19 cellular contexts compared by ENCODE assay signal in the genomic region with DNA sequence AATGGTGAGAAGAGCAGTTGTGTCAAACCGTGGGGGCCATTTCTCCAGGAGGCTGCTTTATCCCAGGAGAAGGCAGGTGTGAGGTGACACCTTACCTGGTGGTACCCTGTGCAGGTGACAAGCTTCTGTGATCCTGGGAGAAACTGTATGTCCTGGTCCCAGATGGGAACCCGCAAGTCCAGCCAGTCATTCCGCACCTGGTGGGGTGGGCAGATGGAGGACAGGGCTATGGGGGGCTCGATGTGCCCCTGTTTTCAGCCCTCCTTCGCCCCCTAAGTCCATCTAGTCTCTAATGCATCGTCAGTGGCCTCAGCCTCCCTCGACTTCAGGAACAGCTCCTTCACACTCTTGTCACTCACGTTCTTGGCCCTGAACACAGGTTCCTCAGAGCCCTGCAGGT. TPM values are rescaled to one million over a fixed set of nuclear protein-coding genes. Genes with fewer than 3 reads are reported as not detected.
A peak's percentile ranks its signal among the peaks of the same experiment; 100 is the strongest.
DNase-seq lines count a peak whose midpoint lies in the region; TF ChIP-seq lines count a peak whose summit lies in the region.
"Had no signal": no experiment of that assay in that cellular context is flagged by ENCODE, and none has a peak within 500 bp of the region (broad histone marks: within the 10 kb centered on the region; RNA-seq: fewer than 3 reads in every experiment).

No MANE protein-coding gene starts in this region.

- peaks cover 21% of the 10 kb centered on the region for H3K79me2 ChIP-seq in mesendoderm (ENCODE audit: control insufficient read depth, insufficient read depth, low read length)

- H4K5ac ChIP-seq in mesendoderm (ENCODE audit: low read length) = no peak overlapping the region

- peaks cover 23 to 66% (median 44%) of the 10 kb centered on the region in 4 donors for H3K4me1 Mint-ChIP-seq in CD4-positive, alpha-beta memory T cell
- peaks cover 34% of the 10 kb centered on the region for H3K4me1 Mint-ChIP-seq in activated T-helper 2 cell treated with anti-CD3 and anti-CD28 coated beads, Interferon-gamma antibody, Interleukin-2, Interleukin-4, amounts not matched to agents 10 μg/mL and 5 μg/mL and 100 μg/mL, durations not matched to agents 14 hours and 24 hours and 36 hours (ENCODE audit: low read depth)
- peaks cover 36% of the 10 kb centered on the region for H3K4me1 Mint-ChIP-seq in neural crest cell

- no peak overlapping the region for H2BK5ac ChIP-seq in mesendoderm (ENCODE audit: low read length)
- no peak overlapping the region for H2BK5ac ChIP-seq in mesenchymal stem cell (ENCODE audit: low read depth, low read length, poor library complexity, severe bottlenecking)

- peaks cover 36 to 59% (median 55%) of the 10 kb centered on the region in 11 experiments for H3K36me3 ChIP-seq in BLaER1 treated with 17β-estradiol and CSF1 and Interleukin-3, amounts not matched to agents 10 nM and 100 nM
- peaks cover 24% of the 10 kb centered on the region for H3K36me3 ChIP-seq in CD4-positive, alpha-beta memory T cell (ENCODE audit: insufficient read depth, low read length)
- peaks cover 8% of the 10 kb centered on the region for H3K36me3 ChIP-seq in mesendoderm (ENCODE audit: control insufficient read depth, insufficient read depth, low read length)
- H3K36me3 ChIP-seq in adrenal gland (replicated peaks in 1 of 2) = peaks cover 0 to 36% of the 10 kb centered on the region in 2 donors
- H3K36me3 ChIP-seq in mesenchymal stem cell (ENCODE audit: control insufficient read depth in 1 of 2, insufficient read depth in 2 of 2, low read depth in 1 of 2, low read length in 2 of 2) = peaks cover 34 to 36% of the 10 kb centered on the region in 2 experiments

- H4K8ac ChIP-seq in mesendoderm (ENCODE audit: low read depth, low read length) (no peak overlapping the region), mesenchymal stem cell (ENCODE audit: low read length) (no peak overlapping the region)

- no peak for DNase-seq in CD4-positive, alpha-beta memory T cell
- DNase-seq in activated T-helper 2 cell treated with anti-CD3 and anti-CD28 coated beads, Interferon-gamma antibody, Interleukin-2, Interleukin-4, amounts not matched to agents 10 μg/mL and 5 μg/mL and 100 μg/mL, durations not matched to agents 14 hours and 24 hours and 36 hours (ENCODE audit: low spot score) = no peak
- no peak for DNase-seq in neural crest cell (ENCODE audit: low read depth, low spot score)
- DNase-seq in mesendoderm = no peak
- DNase-seq in adrenal gland = no peak
- DNase-seq in mesenchymal stem cell = no peak
- DNase-seq: BE2C, GOT3, NCI-H1048, NCI-H1436 treated with DMSO at 0.1 percent for 48 hours, NCI-H2029 treated with DMSO at 0.1 percent for 48 hours, NCI-H2171 treated with DMSO at 0.1 percent for 48 hours, NCI-H510A, NCI-H82 had no signal

- H3K27ac ChIP-seq in BLaER1 treated with 17β-estradiol and CSF1 and Interleukin-3, amounts not matched to agents 10 nM and 100 nM = no peak overlapping the region
- H3K27ac ChIP-seq in CD4-positive, alpha-beta memory T cell (ENCODE audit: low read depth, low read length) = no peak overlapping the region
- H3K27ac ChIP-seq in mesendoderm (ENCODE audit: low read depth, low read length) = no peak overlapping the region
- no peak overlapping the region for H3K27ac ChIP-seq in adrenal gland
- no peak overlapping the region for H3K27ac ChIP-seq in mesenchymal stem cell (ENCODE audit: low read length, poor library complexity, severe bottlenecking)
- H3K27ac ChIP-seq: SK-N-MC had no signal

- H2AK5ac ChIP-seq in mesendoderm (ENCODE audit: low read length) = no peak overlapping the region
- H2AK5ac ChIP-seq in mesenchymal stem cell (ENCODE audit: low read length, severe bottlenecking) = no peak overlapping the region

- CTCF ChIA-PET in CD4-positive, alpha-beta memory T cell (lab: Charles Lee; ENCODE audit: partially characterized antibody) = no interaction called here

- no CpG with 5 or more reads among the region's 8 CpGs for WGBS in mesendoderm (ENCODE audit: extremely low coverage, insufficient coverage, low lambda C conversion rate)
- 79 to 83% (median 80%) methylated on average over 3 to 8 of the region's 8 CpGs for WGBS in adrenal gland, 4 donors
- WGBS in mesenchymal stem cell = 91% methylated on average over 8 of the region's 8 CpGs

- no peak for TF ChIP-seq POLR2A in adrenal gland (IDR thresholded peaks at IDR 0.05)

- H3K27me3 Mint-ChIP-seq in CD4-positive, alpha-beta memory T cell = no peaks in the 10 kb centered on the region
- no peaks in the 10 kb centered on the region for H3K27me3 Mint-ChIP-seq in activated T-helper 2 cell treated with anti-CD3 and anti-CD28 coated beads, Interferon-gamma antibody, Interleukin-2, Interleukin-4, amounts not matched to agents 10 μg/mL and 5 μg/mL and 100 μg/mL, durations not matched to agents 14 hours and 24 hours and 36 hours (ENCODE audit: low read depth)
- H3K27me3 Mint-ChIP-seq in neural crest cell (ENCODE audit: low read depth) = peaks cover 5% of the 10 kb centered on the region

- no peak overlapping the region for H2BK12ac ChIP-seq in mesenchymal stem cell (ENCODE audit: low read length in 2 of 2)

- H3K4me2 ChIP-seq in BLaER1 treated with 17β-estradiol and CSF1 and Interleukin-3, amounts not matched to agents 10 nM and 100 nM = no peak overlapping the region
- no peak overlapping the region for H3K4me2 ChIP-seq in mesendoderm (ENCODE audit: low read length)
- no peak overlapping the region for H3K4me2 ChIP-seq in mesenchymal stem cell (ENCODE audit: low read length, poor library complexity, severe bottlenecking)

- H2BK120ac ChIP-seq in mesendoderm (ENCODE audit: low read depth, low read length) = no peak overlapping the region
- H2BK120ac ChIP-seq in mesenchymal stem cell (ENCODE audit: low read depth, low read length) = no peak overlapping the region

- no peak overlapping the region for H3K14ac ChIP-seq in mesenchymal stem cell (ENCODE audit: low read length in 2 of 2)

- peaks cover 15 to 56% of the 10 kb centered on the region in 2 donors for H3K36me3 Mint-ChIP-seq in CD4-positive, alpha-beta memory T cell
- H3K36me3 Mint-ChIP-seq in activated T-helper 2 cell treated with anti-CD3 and anti-CD28 coated beads, Interferon-gamma antibody, Interleukin-2, Interleukin-4, amounts not matched to agents 10 μg/mL and 5 μg/mL and 100 μg/mL, durations not matched to agents 14 hours and 24 hours and 36 hours (ENCODE audit: low read depth) = peaks cover 54% of the 10 kb centered on the region
- H3K36me3 Mint-ChIP-seq in neural crest cell (ENCODE audit: low read depth) = no peaks in the 10 kb centered on the region

- H3K79me1 ChIP-seq in mesendoderm (ENCODE audit: low read length) (peaks cover 15% of the 10 kb centered on the region), mesenchymal stem cell (replicated peaks; ENCODE audit: low read length, poor library complexity, severe bottlenecking) (peaks cover 26% of the 10 kb centered on the region)

- H3K27ac Mint-ChIP-seq in CD4-positive, alpha-beta memory T cell = peak overlapping the region in 4 of 7 donors; percentile 17 to 79 (median 38)
- H3K27ac Mint-ChIP-seq in activated T-helper 2 cell treated with anti-CD3 and anti-CD28 coated beads, Interferon-gamma antibody, Interleukin-2, Interleukin-4, amounts not matched to agents 10 μg/mL and 5 μg/mL and 100 μg/mL, durations not matched to agents 14 hours and 24 hours and 36 hours = peak overlapping the region; percentile 24
- H3K27ac Mint-ChIP-seq in neural crest cell (ENCODE audit: unreplicated experiment) = no peak overlapping the region

- peaks cover 0 to 64% (median 33%) of the 10 kb centered on the region in 11 experiments; a peak in 17 of 22 replicates for H4K20me1 ChIP-seq in BLaER1 treated with 17β-estradiol and CSF1 and Interleukin-3, amounts not matched to agents 10 nM and 100 nM

- H3K4me1 ChIP-seq in BLaER1 treated with 17β-estradiol and CSF1 and Interleukin-3, amounts not matched to agents 10 nM and 100 nM = peaks cover 33 to 53% (median 43%) of the 10 kb centered on the region in 10 experiments
- H3K4me1 ChIP-seq in CD4-positive, alpha-beta memory T cell (ENCODE audit: insufficient read depth, low read length) = peaks cover 39% of the 10 kb centered on the region
- no peaks in the 10 kb centered on the region for H3K4me1 ChIP-seq in mesendoderm (ENCODE audit: control insufficient read depth, low read depth, low read length)
- H3K4me1 ChIP-seq in adrenal gland (replicated peaks in 1 of 2) = peaks cover 17 to 30% of the 10 kb centered on the region in 2 donors
- H3K4me1 ChIP-seq in mesenchymal stem cell (ENCODE audit: control insufficient read depth, insufficient read depth, low read depth, low read length) = peaks cover 16% of the 10 kb centered on the region
- H3K4me1 ChIP-seq: BE2C had no signal

- H3K56ac ChIP-seq in mesendoderm (ENCODE audit: low read length) = no peak overlapping the region

- H3K9me3 Mint-ChIP-seq in CD4-positive, alpha-beta memory T cell = peaks cover 0 to 2% (median 0%) of the 10 kb centered on the region in 8 donors
- no peaks in the 10 kb centered on the region for H3K9me3 Mint-ChIP-seq in activated T-helper 2 cell treated with anti-CD3 and anti-CD28 coated beads, Interferon-gamma antibody, Interleukin-2, Interleukin-4, amounts not matched to agents 10 μg/mL and 5 μg/mL and 100 μg/mL, durations not matched to agents 14 hours and 24 hours and 36 hours
- no peaks in the 10 kb centered on the region for H3K9me3 Mint-ChIP-seq in neural crest cell

- intact Hi-C loops in CD4-positive, alpha-beta memory T cell (cut with micrococcal nuclease) = no loop called here
- intact Hi-C loops in activated T-helper 2 cell treated with anti-CD3 and anti-CD28 coated beads, Interferon-gamma antibody, Interleukin-2, Interleukin-4, amounts not matched to agents 10 μg/mL and 5 μg/mL and 100 μg/mL, durations not matched to agents 14 hours and 24 hours and 36 hours (cut with micrococcal nuclease) = no loop called here
- intact Hi-C loops in adrenal gland (cut with DNase I) = no loop called here

- POLR2A ChIA-PET in CD4-positive, alpha-beta memory T cell (lab: Charles Lee; ENCODE audit: partially characterized antibody) = interaction anchor here (0.8 to 13.8 kb wide), 5 partner anchors 9 to 244 kb away, joined by 3 to 801 read pairs (median 3); partner anchors contain the start of genes NXF1, TMEM179B, TMEM223 and TUT1

- no peaks in the 10 kb centered on the region for H3K9me3 ChIP-seq in BLaER1 treated with 17β-estradiol and CSF1 and Interleukin-3, amounts not matched to agents 10 nM and 100 nM (replicated peaks in 1 of 11)
- H3K9me3 ChIP-seq in CD4-positive, alpha-beta memory T cell (ENCODE audit: control insufficient read depth in 1 of 2, low read length in 2 of 2) = no peaks in the 10 kb centered on the region
- H3K9me3 ChIP-seq in adrenal gland (replicated peaks in 1 of 3) (no peaks in the 10 kb centered on the region), mesenchymal stem cell (ENCODE audit: control insufficient read depth, low read length) (no peaks in the 10 kb centered on the region)
- H3K9me3 ChIP-seq: BE2C had no signal

- H2BK15ac ChIP-seq in mesendoderm (replicated peaks; ENCODE audit: low read depth) (no peak overlapping the region), mesenchymal stem cell (ENCODE audit: low read depth, poor library complexity, severe bottlenecking) (no peak overlapping the region)

- no peak overlapping the region for H2AFZ ChIP-seq in mesenchymal stem cell (ENCODE audit: low read depth, low read length)

- H3K4ac ChIP-seq in mesendoderm (ENCODE audit: low read depth, low read length) (no peak overlapping the region), mesenchymal stem cell (ENCODE audit: low read depth in 1 of 2, low read length in 2 of 2) (no peak overlapping the region)

- no peak overlapping the region for H3K18ac ChIP-seq in mesendoderm (ENCODE audit: low read length)
- H3K18ac ChIP-seq in mesenchymal stem cell (ENCODE audit: low read depth in 1 of 2, low read length in 2 of 2) = no peak overlapping the region

- peak overlapping the region in 6 of 11 experiments; percentile 42 to 97 (median 58); a peak in 10 of 22 replicates for H3K9ac ChIP-seq in BLaER1 treated with 17β-estradiol and CSF1 and Interleukin-3, amounts not matched to agents 10 nM and 100 nM
- H3K9ac ChIP-seq in mesendoderm (ENCODE audit: low read length) (no peak overlapping the region), mesenchymal stem cell (ENCODE audit: low read length) (no peak overlapping the region)

- H3K4me3 ChIP-seq in BLaER1 treated with 17β-estradiol and CSF1 and Interleukin-3, amounts not matched to agents 10 nM and 100 nM = no peak overlapping the region
- no peak overlapping the region for H3K4me3 ChIP-seq in CD4-positive, alpha-beta memory T cell (ENCODE audit: low read length in 2 of 2)
- H3K4me3 ChIP-seq in mesendoderm (ENCODE audit: low read length) (no peak overlapping the region), adrenal gland (no peak overlapping the region), mesenchymal stem cell (ENCODE audit: insufficient read depth in 1 of 2, low read depth in 1 of 2, low read length in 2 of 2) (no peak overlapping the region)
- H3K4me3 ChIP-seq: SK-N-MC had no signal

- peak overlapping the region in 1 of 8 donors; percentile 32 for H3K4me3 Mint-ChIP-seq in CD4-positive, alpha-beta memory T cell
- H3K4me3 Mint-ChIP-seq in activated T-helper 2 cell treated with anti-CD3 and anti-CD28 coated beads, Interferon-gamma antibody, Interleukin-2, Interleukin-4, amounts not matched to agents 10 μg/mL and 5 μg/mL and 100 μg/mL, durations not matched to agents 14 hours and 24 hours and 36 hours (ENCODE audit: low read depth) = no peak overlapping the region
- peak overlapping the region; percentile 79 for H3K4me3 Mint-ChIP-seq in neural crest cell

- TF ChIP-seq CTCF in neural crest cell (conservative IDR thresholded peaks at IDR 0.05) = no peak
- TF ChIP-seq CTCF in adrenal gland (IDR thresholded peaks at IDR 0.05) = no peak

- no peaks in the 10 kb centered on the region for H3K27me3 ChIP-seq in BLaER1 treated with 17β-estradiol and CSF1 and Interleukin-3, amounts not matched to agents 10 nM and 100 nM
- no peaks in the 10 kb centered on the region for H3K27me3 ChIP-seq in CD4-positive, alpha-beta memory T cell (ENCODE audit: insufficient read depth, low read length)
- H3K27me3 ChIP-seq in mesendoderm (ENCODE audit: insufficient read depth, low read length, poor library complexity) = no peaks in the 10 kb centered on the region
- H3K27me3 ChIP-seq in adrenal gland = no peaks in the 10 kb centered on the region
- H3K27me3 ChIP-seq in mesenchymal stem cell (ENCODE audit: control insufficient read depth in 1 of 2, insufficient read depth in 1 of 2, low read length in 2 of 2) = no peaks in the 10 kb centered on the region
- H3K27me3 ChIP-seq: BE2C had no signal

- no peak overlapping the region for H4K91ac ChIP-seq in mesenchymal stem cell (ENCODE audit: low read length)

- H3K23ac ChIP-seq in mesendoderm (ENCODE audit: low read length) (no peak overlapping the region), mesenchymal stem cell (ENCODE audit: low read length in 2 of 2) (no peak overlapping the region)

RNA-seq across cellular contexts. Expression of gene TEX54, which starts 2.7 kb away (rescaled TPM):
- not detected for total RNA-seq in CD4-positive, alpha-beta memory T cell
- polyA plus RNA-seq in CD4-positive, alpha-beta memory T cell = 1 to 10 TPM; 1.3 to 1.9 TPM
- total RNA-seq in activated T-helper 2 cell treated with anti-CD3 and anti-CD28 coated beads, Interferon-gamma antibody, Interleukin-2, Interleukin-4, amounts not matched to agents 10 μg/mL and 5 μg/mL and 100 μg/mL, durations not matched to agents 14 hours and 24 hours and 36 hours = 1.2 TPM in 1 of 2 replicates, not detected in the other
- total RNA-seq in neural crest cell = not detected in 2 replicates
- polyA plus RNA-seq in mesendoderm (2013, experiment 1 of 2) = not detected
- not detected for polyA plus RNA-seq in mesendoderm (2013, experiment 2 of 2)
- total RNA-seq in adrenal gland = not detected
- polyA plus RNA-seq in adrenal gland = 1 to 10 TPM in 1 of 3 donors, under 1 TPM in 1, not detected in 1; 0.27 to 1.4 TPM
- not detected for polyA plus RNA-seq in mesenchymal stem cell (2013, experiment 1 of 2)
- polyA plus RNA-seq in mesenchymal stem cell (2013, experiment 2 of 2) = 0.16 TPM
- total RNA-seq: Daoy, MCF 10A, Right ventricle myocardium inferior had no signal

RNA-seq across cellular contexts. Expression of gene STX5, which starts 3.5 kb away (rescaled TPM):
- total RNA-seq in CD4-positive, alpha-beta memory T cell = 10 to 100 TPM; 66.0 to 67.9 TPM
- 10 to 100 TPM; 30.4 to 31.8 TPM for polyA plus RNA-seq in CD4-positive, alpha-beta memory T cell
- 37.4 and 41.9 TPM in 2 replicates for total RNA-seq in activated T-helper 2 cell treated with anti-CD3 and anti-CD28 coated beads, Interferon-gamma antibody, Interleukin-2, Interleukin-4, amounts not matched to agents 10 μg/mL and 5 μg/mL and 100 μg/mL, durations not matched to agents 14 hours and 24 hours and 36 hours
- total RNA-seq in neural crest cell (24.1 and 27.2 TPM in 2 replicates), adrenal gland (10 to 100 TPM; 22.2 to 59.9 (median 36.2) TPM)
- polyA plus RNA-seq in mesendoderm (2013, experiment 1 of 2) = 20.0 TPM
- 19.2 TPM for polyA plus RNA-seq in mesendoderm (2013, experiment 2 of 2)
- 10 to 100 TPM; 19.7 to 52.4 (median 22.4) TPM for polyA plus RNA-seq in adrenal gland
- polyA plus RNA-seq in mesenchymal stem cell (2013, experiment 1 of 2) = 38.1 TPM
- 36.9 TPM for polyA plus RNA-seq in mesenchymal stem cell (2013, experiment 2 of 2)

RNA-seq across cellular contexts. Expression of gene WDR74, which starts 4.1 kb away (rescaled TPM):
- total RNA-seq in CD4-positive, alpha-beta memory T cell = 10 to 100 TPM; 79.3 to 82.2 TPM
- polyA plus RNA-seq in CD4-positive, alpha-beta memory T cell = 10 to 100 TPM; 33.9 to 50.8 TPM
- 109 and 112 TPM in 2 replicates for total RNA-seq in activated T-helper 2 cell treated with anti-CD3 and anti-CD28 coated beads, Interferon-gamma antibody, Interleukin-2, Interleukin-4, amounts not matched to agents 10 μg/mL and 5 μg/mL and 100 μg/mL, durations not matched to agents 14 hours and 24 hours and 36 hours
- total RNA-seq in neural crest cell (62.1 and 69.2 TPM in 2 replicates), adrenal gland (10 to 100 TPM; 21.7 to 52.1 (median 36.8) TPM)
- 71.5 TPM for polyA plus RNA-seq in mesendoderm (2013, experiment 1 of 2)
- 71.4 TPM for polyA plus RNA-seq in mesendoderm (2013, experiment 2 of 2)
- polyA plus RNA-seq in adrenal gland = 100 to 1,000 TPM in 2 of 3 donors, 10 to 100 TPM in 1; 35.4 to 119 (median 102) TPM
- polyA plus RNA-seq in mesenchymal stem cell (2013, experiment 1 of 2) = 15.6 TPM
- polyA plus RNA-seq in mesenchymal stem cell (2013, experiment 2 of 2) = 14.5 TPM

RNA-seq across cellular contexts. Expression of gene NXF1, which starts 30.1 kb away (rescaled TPM):
- total RNA-seq in CD4-positive, alpha-beta memory T cell = 100 to 1,000 TPM; 195 to 196 TPM
- polyA plus RNA-seq in CD4-positive, alpha-beta memory T cell = 10 to 100 TPM; 75.2 to 83.2 TPM
- total RNA-seq in activated T-helper 2 cell treated with anti-CD3 and anti-CD28 coated beads, Interferon-gamma antibody, Interleukin-2, Interleukin-4, amounts not matched to agents 10 μg/mL and 5 μg/mL and 100 μg/mL, durations not matched to agents 14 hours and 24 hours and 36 hours = 134 and 139 TPM in 2 replicates
- 86.6 and 88.1 TPM in 2 replicates for total RNA-seq in neural crest cell
- 54.5 TPM for polyA plus RNA-seq in mesendoderm (2013, experiment 1 of 2)
- 52.7 TPM for polyA plus RNA-seq in mesendoderm (2013, experiment 2 of 2)
- 100 to 1,000 TPM in 1 of 8 donors, 10 to 100 TPM in 7; 32.8 to 134 (median 67.7) TPM for total RNA-seq in adrenal gland
- 100 to 1,000 TPM in 2 of 3 donors, 10 to 100 TPM in 1; 87.0 to 274 (median 231) TPM for polyA plus RNA-seq in adrenal gland
- polyA plus RNA-seq in mesenchymal stem cell (2013, experiment 1 of 2) = 46.1 TPM
- 41.5 TPM for polyA plus RNA-seq in mesenchymal stem cell (2013, experiment 2 of 2)

RNA-seq across cellular contexts. Expression of gene TMEM223, which starts 43.5 kb away (rescaled TPM):
- total RNA-seq in CD4-positive, alpha-beta memory T cell = 10 to 100 TPM; 21.6 to 23.1 TPM
- 10 to 100 TPM; 38.9 to 45.5 TPM for polyA plus RNA-seq in CD4-positive, alpha-beta memory T cell
- total RNA-seq in activated T-helper 2 cell treated with anti-CD3 and anti-CD28 coated beads, Interferon-gamma antibody, Interleukin-2, Interleukin-4, amounts not matched to agents 10 μg/mL and 5 μg/mL and 100 μg/mL, durations not matched to agents 14 hours and 24 hours and 36 hours = 13.4 and 14.0 TPM in 2 replicates
- total RNA-seq in neural crest cell (20.4 and 23.4 TPM in 2 replicates), adrenal gland (10 to 100 TPM; 12.6 to 49.1 (median 22.8) TPM)
- 44.2 TPM for polyA plus RNA-seq in mesendoderm (2013, experiment 1 of 2)
- polyA plus RNA-seq in mesendoderm (2013, experiment 2 of 2) = 45.7 TPM
- polyA plus RNA-seq in adrenal gland = 10 to 100 TPM; 32.0 to 41.3 (median 32.5) TPM
- polyA plus RNA-seq in mesenchymal stem cell (2013, experiment 1 of 2) = 35.0 TPM
- polyA plus RNA-seq in mesenchymal stem cell (2013, experiment 2 of 2) = 36.0 TPM

Comparison
In these comparisons a context has a peak if more than half of its experiments do, and no peak if none do; other contexts are left out.
1. H3K9ac ChIP-seq: peak in BLaER1 treated with 17β-estradiol and CSF1 and Interleukin-3, amounts not matched to agents 10 nM and 100 nM (6 of 11); none in mesendoderm (single experiment) and mesenchymal stem cell (single experiment).